ENCODE assay signal across 10 cellular contexts in genomic region chr13:75647126-75647784, GRCh38. TPM values are rescaled to one million over a fixed set of nuclear protein-coding genes. Genes with fewer than 3 reads are reported as not detected.
DNase-seq lines count a peak whose midpoint lies in the region; ATAC-seq, FAIRE-seq and TF ChIP-seq lines count a peak whose summit lies in the region.
"Had no signal": no experiment of that assay in that cellular context is flagged by ENCODE, and none has a peak within 500 bp of the region (broad histone marks: within the 10 kb centered on the region; RNA-seq: fewer than 3 reads in every experiment).

No MANE protein-coding gene starts in this region.

- H3K9me3 ChIP-seq in CD4-positive, alpha-beta memory T cell (ENCODE audit: control insufficient read depth in 1 of 2, low read length in 2 of 2), result no peaks in the 10 kb centered on the region

- intact Hi-C loops in CD4-positive, alpha-beta memory T cell (cut with micrococcal nuclease), result no loop called here

- no peaks in the 10 kb centered on the region for H3K36me3 ChIP-seq in CD4-positive, alpha-beta memory T cell (ENCODE audit: insufficient read depth, low read length)

- no peaks in the 10 kb centered on the region for H3K27me3 Mint-ChIP-seq in CD4-positive, alpha-beta memory T cell

- H3K4me3 Mint-ChIP-seq in CD4-positive, alpha-beta memory T cell, result no peak overlapping the region

- POLR2A ChIA-PET in CD4-positive, alpha-beta memory T cell (lab: Charles Lee; ENCODE audit: partially characterized antibody), result no interaction called here

- peak; percentile 47 for DNase-seq in EH (ENCODE audit: low read depth)
- peak; percentile 20 for DNase-seq in RCC 7860 (ENCODE audit: low spot score)
- DNase-seq in coronary artery (ENCODE audit: low spot score), result no peak
- no peak for DNase-seq in CD4-positive, alpha-beta memory T cell
- no peak for DNase-seq in NCI-H187 (lab: John Stamatoyannopoulos, UW)
- DNase-seq in NCI-H2081 treated with DMSO at 0.1 percent for 48 hours (lab: John Stamatoyannopoulos, UW), result no peak
- DNase-seq: amniotic stem cell had no signal

- H3K4me1 Mint-ChIP-seq in CD4-positive, alpha-beta memory T cell, result peaks cover 0 to 3% (median 0%) of the 10 kb centered on the region in 4 donors

- no peak overlapping the region for H3K27ac ChIP-seq in coronary artery
- H3K27ac ChIP-seq in CD4-positive, alpha-beta memory T cell (ENCODE audit: low read depth, low read length), result no peak overlapping the region
- H3K27ac ChIP-seq: VCaP had no signal

- no peak overlapping the region for H3K4me3 ChIP-seq in coronary artery
- H3K4me3 ChIP-seq in CD4-positive, alpha-beta memory T cell (ENCODE audit: low read length in 2 of 2), result no peak overlapping the region

- TF ChIP-seq CTCF in coronary artery (IDR thresholded peaks at IDR 0.05), result no peak

- H3K36me3 Mint-ChIP-seq in CD4-positive, alpha-beta memory T cell, result peaks cover 2 to 3% of the 10 kb centered on the region in 2 donors

- no peaks in the 10 kb centered on the region for H3K27me3 ChIP-seq in CD4-positive, alpha-beta memory T cell (ENCODE audit: insufficient read depth, low read length)

- FAIRE-seq in RCC 7860 (lab: Jason Lieb, UNC), result peak; percentile 83

- no peaks in the 10 kb centered on the region for H3K4me1 ChIP-seq in CD4-positive, alpha-beta memory T cell (ENCODE audit: insufficient read depth, low read length)

- peak; percentile 74 for ATAC-seq in GM19372 (IDR thresholded peaks at IDR 0.05; ENCODE audit: low read depth, unreplicated experiment)
- peak; percentile 86 for ATAC-seq in HG02884 (IDR thresholded peaks at IDR 0.05; ENCODE audit: unreplicated experiment)

- H3K9me3 Mint-ChIP-seq in CD4-positive, alpha-beta memory T cell, result peaks cover 0 to 2% (median 0%) of the 10 kb centered on the region in 8 donors

- no peak overlapping the region for H3K27ac Mint-ChIP-seq in CD4-positive, alpha-beta memory T cell

- CTCF ChIA-PET in CD4-positive, alpha-beta memory T cell (lab: Charles Lee; ENCODE audit: partially characterized antibody), result no interaction called here

RNA-seq across cellular contexts. Expression of gene LMO7, which starts 11.1 kb away (rescaled TPM):
- total RNA-seq in CD4-positive, alpha-beta memory T cell, result 10 to 100 TPM; 25.7 to 29.4 TPM
- polyA plus RNA-seq in CD4-positive, alpha-beta memory T cell, result 10 to 100 TPM in 1 of 2 donors, 1 to 10 TPM in 1; 5.4 to 14.3 TPM

Comparison
In these comparisons a context has a peak if more than half of its experiments do, and no peak if none do; other contexts are left out.
1. DNase-seq: peak in EH (single experiment) and RCC 7860 (single experiment); none in coronary artery (single experiment), CD4-positive, alpha-beta memory T cell (0 of 5), NCI-H187 (0 of 2) and NCI-H2081 treated with DMSO at 0.1 percent for 48 hours (single experiment).